Comparison of ENCODE assay signal across 16 cellular contexts in genomic region chr7:31056775-31057346, GRCh38. TPM values are rescaled to one million over a fixed set of nuclear protein-coding genes. Genes with fewer than 3 reads are reported as not detected.
DNase-seq lines count a peak whose midpoint lies in the region; TF ChIP-seq lines count a peak whose summit lies in the region.
"Had no signal": no experiment of that assay in that cellular context is flagged by ENCODE, and none has a peak within 500 bp of the region (broad histone marks: within the 10 kb centered on the region; RNA-seq: fewer than 3 reads in every experiment).

No MANE protein-coding gene starts in this region.

- DNase-seq in DMS53 (lab: John Stamatoyannopoulos, UW) (peak; percentile 72), NCI-H1092 treated with DMSO at 0.1 percent for 48 hours (lab: John Stamatoyannopoulos, UW) (peak; percentile 44), cerebellum (ENCODE audit: low spot score) (peak; percentile 82), dedifferentiated amniotic fluid mesenchymal stem cell (ENCODE audit: extremely low spot score) (no peak), NCI-H146 treated with DMSO at 0.1 percent for 48 hours (lab: John Stamatoyannopoulos, UW; ENCODE audit: unreplicated experiment) (no peak), retina (no peak), NOMO-1 treated with dmso at 0.1 percent for 144 hours (lab: John Stamatoyannopoulos, UW; ENCODE audit: unreplicated experiment) (no peak)
- DNase-seq: activated CD4-positive, alpha-beta T cell treated with anti-CD3 and anti-CD28 coated beads, Interleukin-2, amount 50 U/mL, for 1 hour; activated naive CD4-positive, alpha-beta T cell treated with anti-CD3 and anti-CD28 coated beads, Interleukin-2, amount 10 ng/mL, durations not matched to agents 7 days and 5 days; AML-193; heart right ventricle; mesenchymal stem cell; NCI-H1048; Peyer's patch had no signal

- TF ChIP-seq CTCF in 22Rv1 (IDR thresholded peaks at IDR 0.05), result peak; percentile 35

- no peak overlapping the region for H3K27ac ChIP-seq in 22Rv1
- H3K27ac ChIP-seq: heart right ventricle, Peyer's patch had no signal

RNA-seq across cellular contexts. Expression of gene ADCYAP1R1, which starts 4.8 kb away (rescaled TPM):
- total RNA-seq in cerebellum, result 56.7 TPM
- total RNA-seq: NCI-H460 had no signal

Comparison
In these comparisons a context has a peak if more than half of its experiments do, and no peak if none do; other contexts are left out.
1. DNase-seq: peak in DMS53 (single experiment), NCI-H1092 treated with DMSO at 0.1 percent for 48 hours (single experiment) and cerebellum (single experiment); none in dedifferentiated amniotic fluid mesenchymal stem cell (single experiment), NCI-H146 treated with DMSO at 0.1 percent for 48 hours (single experiment), retina (single experiment) and NOMO-1 treated with dmso at 0.1 percent for 144 hours (single experiment).